Comparison of ENCODE assay signal across 9 cellular contexts in the genomic region with DNA sequence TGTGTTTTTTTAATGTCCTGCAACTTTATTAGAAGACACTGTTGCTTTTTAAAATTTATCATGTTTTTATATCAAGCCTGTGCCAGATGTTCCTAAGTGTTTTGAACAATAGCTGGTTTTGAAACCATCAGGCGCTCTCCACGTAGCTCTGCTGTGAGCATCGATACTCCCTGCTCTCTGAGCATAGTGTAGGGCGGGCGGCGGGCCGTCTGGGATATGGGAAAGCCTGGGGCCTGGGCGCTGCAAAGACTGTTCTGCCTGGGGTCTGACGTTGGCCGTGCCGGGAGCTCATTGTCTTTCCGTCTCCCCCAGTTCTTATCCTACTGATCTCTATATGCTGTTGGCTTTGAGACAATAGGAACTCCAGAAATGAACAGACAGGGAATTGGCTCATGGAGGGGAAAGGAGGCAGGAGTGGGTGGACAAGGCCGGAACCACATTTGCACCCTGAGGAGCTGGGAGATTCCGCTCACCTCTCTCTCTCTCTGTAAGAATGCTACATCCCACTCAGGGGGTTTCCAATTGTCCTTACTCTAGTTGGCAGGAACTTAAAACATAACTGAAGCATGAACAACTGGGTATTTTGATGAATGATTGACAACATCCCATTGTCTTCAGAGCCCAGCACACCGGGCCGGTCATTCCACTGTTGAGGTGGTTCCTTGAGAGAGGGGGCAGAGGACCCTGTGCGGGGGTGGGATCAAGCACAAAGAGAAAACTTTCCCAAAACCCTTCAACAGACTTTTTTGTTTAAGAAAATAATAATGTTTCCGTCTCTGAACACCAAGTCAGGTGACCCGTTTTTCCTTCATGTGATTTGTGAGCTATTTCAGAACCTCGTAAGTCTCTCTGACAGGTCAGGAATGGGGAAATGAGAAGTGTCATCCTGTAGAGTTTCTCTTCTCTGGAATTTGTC.
DNase-seq lines count a peak whose midpoint lies in the region; ATAC-seq and TF ChIP-seq lines count a peak whose summit lies in the region.
"Had no signal": no experiment of that assay in that cellular context is flagged by ENCODE, and none has a peak within 500 bp of the region (broad histone marks: within the 10 kb centered on the region; RNA-seq: fewer than 3 reads in every experiment).

No MANE protein-coding gene starts in this region.

- intact Hi-C loops in activated T-helper 2 cell treated with anti-CD3 and anti-CD28 coated beads, Interferon-gamma antibody, Interleukin-2, Interleukin-4, amounts not matched to agents 10 μg/mL and 5 μg/mL and 100 μg/mL, durations not matched to agents 14 hours and 24 hours and 36 hours (cut with micrococcal nuclease), result no loop called here

- H3K36me3 ChIP-seq in muscle layer of duodenum (ENCODE audit: control insufficient read depth in 1 of 2, insufficient read depth in 2 of 2, low read length in 2 of 2), result no peaks in the 10 kb centered on the region

- no peak for TF ChIP-seq CTCF in GM10248 (IDR thresholded peaks at IDR 0.05; ENCODE audit: control extremely low read depth, extremely low read depth, low read depth, missing control alignments)
- TF ChIP-seq CTCF in WTC11 (IDR thresholded peaks at IDR 0.05), result no peak

- no peaks in the 10 kb centered on the region for H3K27me3 ChIP-seq in muscle layer of duodenum (ENCODE audit: low read depth, low read length)

- 0 out of 2 replicates have a peak, but pooled peaks cover 3% of the 10 kb centered on the region for H3K4me1 Mint-ChIP-seq in WTC11
- H3K4me1 Mint-ChIP-seq in activated T-helper 2 cell treated with anti-CD3 and anti-CD28 coated beads, Interferon-gamma antibody, Interleukin-2, Interleukin-4, amounts not matched to agents 10 μg/mL and 5 μg/mL and 100 μg/mL, durations not matched to agents 14 hours and 24 hours and 36 hours (ENCODE audit: low read depth), result peaks cover 5% of the 10 kb centered on the region

- H3K27ac Mint-ChIP-seq in WTC11, result 0 out of 2 replicates have a peak overlapping the region, but pooled peaks have one; percentile 22
- no peak overlapping the region for H3K27ac Mint-ChIP-seq in activated T-helper 2 cell treated with anti-CD3 and anti-CD28 coated beads, Interferon-gamma antibody, Interleukin-2, Interleukin-4, amounts not matched to agents 10 μg/mL and 5 μg/mL and 100 μg/mL, durations not matched to agents 14 hours and 24 hours and 36 hours

- POLR2A ChIA-PET in GM10248 (lab: Yijun Ruan, JAX) (no interaction called here), WTC11 (lab: Charles Lee) (no interaction called here)

- peaks cover 0 to 37% of the 10 kb centered on the region in 2 donors for H3K4me1 ChIP-seq in muscle layer of duodenum (ENCODE audit: control insufficient read depth in 1 of 2, insufficient read depth in 2 of 2, low read length in 2 of 2)

- H3K9me3 Mint-ChIP-seq in WTC11, result no peaks in the 10 kb centered on the region
- H3K9me3 Mint-ChIP-seq in activated T-helper 2 cell treated with anti-CD3 and anti-CD28 coated beads, Interferon-gamma antibody, Interleukin-2, Interleukin-4, amounts not matched to agents 10 μg/mL and 5 μg/mL and 100 μg/mL, durations not matched to agents 14 hours and 24 hours and 36 hours, result no peaks in the 10 kb centered on the region

- peak; percentile 33 for DNase-seq in GM10248 (ENCODE audit: extremely low spot score)
- DNase-seq in WTC11 (ENCODE audit: low spot score), result no peak
- DNase-seq in NCI-H345 treated with DMSO at 0.1 percent for 48 hours (lab: John Stamatoyannopoulos, UW; ENCODE audit: unreplicated experiment), result no peak
- DNase-seq in activated T-cell treated with anti-CD3 and anti-CD28 coated beads for 4 hours, result no peak
- no peak for DNase-seq in activated T-helper 2 cell treated with anti-CD3 and anti-CD28 coated beads, Interferon-gamma antibody, Interleukin-2, Interleukin-4, amounts not matched to agents 10 μg/mL and 5 μg/mL and 100 μg/mL, durations not matched to agents 14 hours and 24 hours and 36 hours (ENCODE audit: low spot score)
- DNase-seq in NCI-H69 (lab: John Stamatoyannopoulos, UW), result no peak
- DNase-seq: NCI-H2107 had no signal

- CTCF ChIA-PET in GM10248 (lab: Yijun Ruan, JAX), result interaction anchor here (0.7 to 1.7 kb wide), 8 partner anchors 8 to 149 kb away, joined by 3 to 7 read pairs (median 4); no protein-coding TSS in a partner anchor
- CTCF ChIA-PET in WTC11 (lab: Charles Lee), result interaction anchor here (0.6 to 2.5 kb wide), 4 partner anchors 9 to 124 kb away, joined by 3 to 9 read pairs (median 4); no protein-coding TSS in a partner anchor

- no peaks in the 10 kb centered on the region for H3K36me3 Mint-ChIP-seq in WTC11
- H3K36me3 Mint-ChIP-seq in activated T-helper 2 cell treated with anti-CD3 and anti-CD28 coated beads, Interferon-gamma antibody, Interleukin-2, Interleukin-4, amounts not matched to agents 10 μg/mL and 5 μg/mL and 100 μg/mL, durations not matched to agents 14 hours and 24 hours and 36 hours (ENCODE audit: low read depth), result no peaks in the 10 kb centered on the region

- no peaks in the 10 kb centered on the region for H3K9me3 ChIP-seq in muscle layer of duodenum (ENCODE audit: control insufficient read depth in 1 of 2, low read length in 2 of 2)

- no peak overlapping the region for H3K4me3 Mint-ChIP-seq in WTC11
- H3K4me3 Mint-ChIP-seq in activated T-helper 2 cell treated with anti-CD3 and anti-CD28 coated beads, Interferon-gamma antibody, Interleukin-2, Interleukin-4, amounts not matched to agents 10 μg/mL and 5 μg/mL and 100 μg/mL, durations not matched to agents 14 hours and 24 hours and 36 hours (ENCODE audit: low read depth), result no peak overlapping the region

- H3K27me3 Mint-ChIP-seq in WTC11 (ENCODE audit: low read depth), result no peaks in the 10 kb centered on the region
- peaks cover 17% of the 10 kb centered on the region for H3K27me3 Mint-ChIP-seq in activated T-helper 2 cell treated with anti-CD3 and anti-CD28 coated beads, Interferon-gamma antibody, Interleukin-2, Interleukin-4, amounts not matched to agents 10 μg/mL and 5 μg/mL and 100 μg/mL, durations not matched to agents 14 hours and 24 hours and 36 hours (ENCODE audit: low read depth)

- H3K4me3 ChIP-seq in muscle layer of duodenum (ENCODE audit: low read depth in 1 of 2, low read length in 2 of 2), result no peak overlapping the region

- peak overlapping the region; percentile 67 for H3K27ac ChIP-seq in muscle layer of duodenum (ENCODE audit: low read length)

- peak; percentile 61 for ATAC-seq in HG02571 (IDR thresholded peaks at IDR 0.05; ENCODE audit: unreplicated experiment)
- ATAC-seq in WTC11, result peak; percentile 52

TF ChIP-seq in WTC11, 78 proteins besides CTCF, POLR2A, EP300 and RAD21 (continues in another document):
- no peak for TF ChIP-seq GABPB1 (CRISPR knock-in tag; IDR thresholded peaks at IDR 0.05)
- no peak for TF ChIP-seq ZNF512 (CRISPR knock-in tag; IDR thresholded peaks at IDR 0.05; ENCODE audit: borderline replicate concordance)
- no peak for TF ChIP-seq ERG (CRISPR knock-in tag; IDR thresholded peaks at IDR 0.05)
- TF ChIP-seq, protein P1, sequence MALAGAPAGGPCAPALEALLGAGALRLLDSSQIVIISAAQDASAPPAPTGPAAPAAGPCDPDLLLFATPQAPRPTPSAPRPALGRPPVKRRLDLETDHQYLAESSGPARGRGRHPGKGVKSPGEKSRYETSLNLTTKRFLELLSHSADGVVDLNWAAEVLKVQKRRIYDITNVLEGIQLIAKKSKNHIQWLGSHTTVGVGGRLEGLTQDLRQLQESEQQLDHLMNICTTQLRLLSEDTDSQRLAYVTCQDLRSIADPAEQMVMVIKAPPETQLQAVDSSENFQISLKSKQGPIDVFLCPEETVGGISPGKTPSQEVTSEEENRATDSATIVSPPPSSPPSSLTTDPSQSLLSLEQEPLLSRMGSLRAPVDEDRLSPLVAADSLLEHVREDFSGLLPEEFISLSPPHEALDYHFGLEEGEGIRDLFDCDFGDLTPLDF (CRISPR knock-in tag; IDR thresholded peaks at IDR 0.05), result no peak
- TF ChIP-seq, protein P2, sequence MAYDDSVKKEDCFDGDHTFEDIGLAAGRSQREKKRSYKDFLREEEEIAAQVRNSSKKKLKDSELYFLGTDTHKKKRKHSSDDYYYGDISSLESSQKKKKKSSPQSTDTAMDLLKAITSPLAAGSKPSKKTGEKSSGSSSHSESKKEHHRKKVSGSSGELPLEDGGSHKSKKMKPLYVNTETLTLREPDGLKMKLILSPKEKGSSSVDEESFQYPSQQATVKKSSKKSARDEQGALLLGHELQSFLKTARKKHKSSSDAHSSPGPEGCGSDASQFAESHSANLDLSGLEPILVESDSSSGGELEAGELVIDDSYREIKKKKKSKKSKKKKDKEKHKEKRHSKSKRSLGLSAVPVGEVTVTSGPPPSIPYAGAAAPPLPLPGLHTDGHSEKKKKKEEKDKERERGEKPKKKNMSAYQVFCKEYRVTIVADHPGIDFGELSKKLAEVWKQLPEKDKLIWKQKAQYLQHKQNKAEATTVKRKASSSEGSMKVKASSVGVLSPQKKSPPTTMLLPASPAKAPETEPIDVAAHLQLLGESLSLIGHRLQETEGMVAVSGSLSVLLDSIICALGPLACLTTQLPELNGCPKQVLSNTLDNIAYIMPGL (CRISPR knock-in tag; IDR thresholded peaks at IDR 0.05), result no peak
